Comparison of ENCODE assay signal across 10 cellular contexts in the genomic region with DNA sequence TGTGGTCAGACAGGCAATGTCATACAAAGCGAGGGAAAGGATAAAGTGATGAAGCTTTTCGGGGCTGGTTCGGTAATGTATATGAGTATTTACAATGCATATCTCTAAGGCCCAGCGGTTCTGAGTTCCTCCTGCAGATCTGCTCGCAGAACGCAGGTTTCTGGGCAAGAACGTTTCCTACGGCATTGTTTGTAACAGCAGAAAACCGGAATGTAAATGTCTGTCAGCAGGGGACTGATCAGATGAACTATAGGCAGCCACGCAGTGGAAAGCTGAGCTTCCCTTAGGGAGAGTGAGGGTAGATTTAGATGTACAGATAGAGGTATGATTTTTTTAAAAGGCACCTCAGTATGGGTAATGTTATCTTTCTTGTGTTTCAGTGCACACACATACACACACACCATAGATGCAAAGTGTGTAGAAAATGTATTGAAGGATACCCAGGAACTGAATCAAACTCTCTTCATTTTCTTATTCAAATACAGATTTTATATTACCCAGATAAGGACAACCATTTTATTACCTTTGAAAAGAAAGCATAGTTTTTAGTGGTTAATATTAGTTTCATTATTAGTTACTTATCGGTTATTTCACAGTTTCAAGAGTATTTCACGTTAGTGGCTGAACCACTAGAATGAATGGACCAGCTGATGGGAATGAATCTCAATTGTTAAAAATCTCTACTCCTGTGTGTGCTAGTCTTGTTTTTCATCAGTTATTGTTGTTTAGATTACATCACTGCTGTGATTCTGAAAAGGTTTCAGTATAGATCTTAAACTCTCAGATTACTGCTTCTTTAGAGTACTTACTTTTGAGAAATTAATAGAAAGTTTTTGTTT. TPM values are rescaled to one million over a fixed set of nuclear protein-coding genes. Genes with fewer than 3 reads are reported as not detected.
DNase-seq lines count a peak whose midpoint lies in the region; ATAC-seq and TF ChIP-seq lines count a peak whose summit lies in the region.
"Had no signal": no experiment of that assay in that cellular context is flagged by ENCODE, and none has a peak within 500 bp of the region (broad histone marks: within the 10 kb centered on the region; RNA-seq: fewer than 3 reads in every experiment).

No MANE protein-coding gene starts in this region.

- H3K9me3 ChIP-seq in WERI-Rb-1 (ENCODE audit: severe bottlenecking) = no peaks in the 10 kb centered on the region
- H3K9me3 ChIP-seq: left lung had no signal

- H3K36me3 ChIP-seq in WERI-Rb-1 = peaks cover 63% of the 10 kb centered on the region

- no peaks in the 10 kb centered on the region for H3K27me3 Mint-ChIP-seq in chondrocyte (ENCODE audit: low read depth)

- peak; percentile 93 for ATAC-seq in GM19395 (IDR thresholded peaks at IDR 0.05; ENCODE audit: unreplicated experiment)
- peak; percentile 67 for ATAC-seq in HG02970 (IDR thresholded peaks at IDR 0.05; ENCODE audit: low FRiP score, unreplicated experiment)

- peaks cover 8% of the 10 kb centered on the region for H3K4me1 Mint-ChIP-seq in chondrocyte (ENCODE audit: low read depth)

- no peak overlapping the region for H3K27ac Mint-ChIP-seq in chondrocyte (ENCODE audit: unreplicated experiment)

- TF ChIP-seq CTCF in GM10266 (IDR thresholded peaks at IDR 0.05; ENCODE audit: control insufficient read depth, insufficient read depth, low read depth, missing control alignments) = no peak
- TF ChIP-seq CTCF in WERI-Rb-1 (IDR thresholded peaks at IDR 0.05; ENCODE audit: low read depth, low read length) = no peak
- TF ChIP-seq CTCF in chondrocyte (IDR thresholded peaks at IDR 0.05) = no peak

- no peaks in the 10 kb centered on the region for H3K9me3 Mint-ChIP-seq in chondrocyte (ENCODE audit: low read depth)

- H3K27ac ChIP-seq in WERI-Rb-1 = peak overlapping the region; percentile 93
- H3K27ac ChIP-seq: left lung had no signal

- H3K4me3 ChIP-seq in WERI-Rb-1 (ENCODE audit: low read depth, low read length) = no peak overlapping the region
- H3K4me3 ChIP-seq: left lung had no signal

- no peaks in the 10 kb centered on the region for H3K27me3 ChIP-seq in WERI-Rb-1 (ENCODE audit: insufficient read depth, low read depth, severe bottlenecking)

- peaks cover 32% of the 10 kb centered on the region for H3K36me3 Mint-ChIP-seq in chondrocyte (ENCODE audit: low read depth)

- DNase-seq in GM10266 (ENCODE audit: extremely low spot score) = peak; percentile 47
- no peak for DNase-seq in WERI-Rb-1
- no peak for DNase-seq in stimulated activated naive CD4-positive, alpha-beta T cell (lab: John Stamatoyannopoulos, UW)
- no peak for DNase-seq in activated gamma-delta T cell treated with Interleukin-2 at 50 U/mL for 16 hours
- no peak for DNase-seq in chondrocyte (ENCODE audit: low spot score)
- DNase-seq in NOMO-1 (lab: John Stamatoyannopoulos, UW; ENCODE audit: unreplicated experiment in 2 of 2) = no peak
- DNase-seq: OCI-M1 had no signal

- no peak overlapping the region for H3K4me3 Mint-ChIP-seq in chondrocyte (ENCODE audit: unreplicated experiment)

RNA-seq across cellular contexts. Expression of gene SNX9, which starts 56.2 kb away (rescaled TPM):
- total RNA-seq in chondrocyte = 31.7 to 47.1 TPM (median 43.9 TPM) in 3 replicates
